Comparison of ENCODE assay signal across 23 cellular contexts in the genomic region with DNA sequence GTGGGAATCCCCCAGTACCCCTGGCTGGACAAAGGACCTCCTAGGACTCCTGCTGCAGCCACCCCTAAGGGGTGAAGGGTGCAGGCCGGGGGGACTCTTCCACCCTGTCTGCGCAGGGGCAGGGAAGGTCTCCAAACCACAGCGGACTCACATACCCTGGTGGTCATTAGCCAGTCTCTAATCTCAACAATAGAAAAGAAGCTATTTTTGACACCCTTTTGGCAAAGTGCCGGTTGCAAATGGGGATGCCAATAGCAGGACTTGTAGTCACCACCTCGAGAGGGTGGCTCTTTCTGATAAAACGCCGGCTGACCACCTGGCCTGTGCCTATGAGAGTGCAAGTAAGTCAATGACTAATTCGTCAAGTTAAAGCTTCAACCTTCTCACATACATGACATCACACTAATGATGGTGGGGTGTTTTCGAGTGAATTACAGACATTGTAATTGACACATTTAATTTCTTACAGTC. TPM values are rescaled to one million over a fixed set of nuclear protein-coding genes. Genes with fewer than 3 reads are reported as not detected.
DNase-seq lines count a peak whose midpoint lies in the region; ATAC-seq, FAIRE-seq and TF ChIP-seq lines count a peak whose summit lies in the region.
"Had no signal": no experiment of that assay in that cellular context is flagged by ENCODE, and none has a peak within 500 bp of the region (broad histone marks: within the 10 kb centered on the region; RNA-seq: fewer than 3 reads in every experiment).

No MANE protein-coding gene starts in this region.

- H3K79me2 ChIP-seq in mammary epithelial cell (ENCODE audit: insufficient read depth, low read length), result no peaks in the 10 kb centered on the region
- no peaks in the 10 kb centered on the region for H3K79me2 ChIP-seq in HepG2 (ENCODE audit: insufficient read depth, low read length)
- H3K79me2 ChIP-seq: parathyroid adenoma had no signal

- H3K27ac ChIP-seq in mammary epithelial cell (ENCODE audit: insufficient read depth, low read depth, low read length) (no peak overlapping the region), HepG2 (ENCODE audit: extremely low read length, insufficient read depth, low read length) (no peak overlapping the region)
- H3K27ac ChIP-seq: parathyroid adenoma had no signal

- no peaks in the 10 kb centered on the region for H3K36me3 ChIP-seq in mammary epithelial cell (ENCODE audit: insufficient read depth, low read length)
- no peaks in the 10 kb centered on the region for H3K36me3 ChIP-seq in HepG2 (replicated peaks in 1 of 2; ENCODE audit: control insufficient read depth in 1 of 2, insufficient read depth in 2 of 2, low read length in 2 of 2)

- H3K4me3 ChIP-seq in mammary epithelial cell (replicated peaks in 1 of 3; ENCODE audit: insufficient read depth in 1 of 3, low read depth in 2 of 3, low read length in 3 of 3) (no peak overlapping the region), HepG2 (replicated peaks in 1 of 3; ENCODE audit: insufficient read depth in 1 of 3, low read depth in 2 of 3, low read length in 3 of 3) (no peak overlapping the region)

- TF ChIP-seq POLR2A in HepG2 (IDR thresholded peaks at IDR 0.05; ENCODE audit: insufficient read depth in 1 of 2, low read depth in 2 of 2, low read length in 2 of 2), result no peak

- ATAC-seq in HepG2, result no peak
- ATAC-seq in GM18907 (IDR thresholded peaks at IDR 0.05; ENCODE audit: unreplicated experiment), result no peak
- ATAC-seq: activated CD4-positive, CD25-positive, alpha-beta regulatory T cell treated with anti-CD3 and anti-CD28 coated beads, Interleukin-2, amount 50 U/mL, for 24 hours; effector memory CD8-positive, alpha-beta T cell had no signal

- no peak for FAIRE-seq in HepG2 (lab: Jason Lieb, UNC)
- FAIRE-seq: bronchial epithelial cell had no signal

- H2AFZ ChIP-seq in mammary epithelial cell (ENCODE audit: low read depth, low read length) (peak overlapping the region; percentile 0), HepG2 (ENCODE audit: low read length) (no peak overlapping the region)
- H2AFZ ChIP-seq: parathyroid adenoma had no signal

- in situ Hi-C loops in Caki2 (cut with HindIII; ENCODE audit: low pct_unique_long_range_greater_than_20kb, low sequenced_read_pairs) (no loop called here), mammary epithelial cell (cut with MboI; ENCODE audit: low sequenced_read_pairs in 2 of 2) (no loop called here), HepG2 (cut with HindIII; ENCODE audit: extremely low pct_ligation_motif_present, low pct_unique_long_range_greater_than_20kb) (loop anchor here (10.0 kb wide), 1 partner anchor 105 kb away; no protein-coding TSS in a partner anchor)

- CTCF ChIA-PET in mammary epithelial cell (lab: Charles Lee; ENCODE audit: low non-redundant PET) (no interaction called here), HepG2 (lab: Yijun Ruan, JAX; ENCODE audit: low intra/inter-chr PET ratio, low total read pairs) (no interaction called here)

- dilution Hi-C loops in mammary epithelial cell (cut with HindIII; ENCODE audit: low sequenced_read_pairs), result loop anchor here (5.0 to 10.0 kb wide), 3 partner anchors 85 to 118 kb away; no protein-coding TSS in a partner anchor

- no peak for TF ChIP-seq RAD21 in HepG2 (CRISPR knock-in tag; IDR thresholded peaks at IDR 0.05)

- POLR2A ChIA-PET in HepG2 (lab: Yijun Ruan, JAX), result interaction anchor here (3.0 to 3.7 kb wide), 2 partner anchors 8 to 13 kb away, joined by 20 to 134 read pairs; no protein-coding TSS in a partner anchor

- no peak for TF ChIP-seq EP300 in HepG2 (IDR thresholded peaks at IDR 0.05; ENCODE audit: low read depth in 2 of 2, low read length in 2 of 2)
- no peak for TF ChIP-seq EP300 in HepG2 (CRISPR knock-in tag; IDR thresholded peaks at IDR 0.05; ENCODE audit: borderline replicate concordance)

- intact Hi-C loops in mammary epithelial cell (cut with micrococcal nuclease), result no loop called here
- intact Hi-C loops in HepG2 (cut with micrococcal nuclease; ENCODE audit: unreplicated experiment), result no loop called here

- WGBS in mammary epithelial cell (ENCODE audit: low coverage, missing lambda C conversion rate), result 40% methylated on average over 9 of the region's 9 CpGs
- WGBS in HepG2 (ENCODE audit: low lambda C conversion rate), result 96% methylated on average over 7 of the region's 9 CpGs

- TF ChIP-seq CTCF in mammary epithelial cell (conservative IDR thresholded peaks at IDR 0.05 in 1 of 2, IDR thresholded peaks at IDR 0.05 in 1 of 2; ENCODE audit: extremely low read depth in 1 of 2, insufficient read depth in 1 of 2, low read depth in 1 of 2, low read length in 2 of 2), result no peak
- TF ChIP-seq CTCF in HepG2 (CRISPR knock-in tag; IDR thresholded peaks at IDR 0.05), result no peak

- BruUV-seq in mammary epithelial cell (replicated peaks; lab: Mats Ljungman, UMichigan) (no TSS peak), HepG2 (replicated peaks; lab: Mats Ljungman, UMichigan) (no TSS peak)

- H3K9me3 ChIP-seq in mammary epithelial cell (replicated peaks; ENCODE audit: insufficient read depth, low read length) (no peaks in the 10 kb centered on the region), HepG2 (ENCODE audit: low read length) (no peaks in the 10 kb centered on the region)

- H4K20me1 ChIP-seq in mammary epithelial cell (ENCODE audit: insufficient read depth, low read length) (no peaks in the 10 kb centered on the region), HepG2 (ENCODE audit: insufficient read depth, low read length) (no peaks in the 10 kb centered on the region)

- H3K4me2 ChIP-seq in mammary epithelial cell (ENCODE audit: insufficient read depth, low read depth, low read length) (no peak overlapping the region), HepG2 (ENCODE audit: low read depth, low read length) (no peak overlapping the region)

- DNase-seq in Caki2 (ENCODE audit: low read depth) (peak; percentile 91), LHCN-M2 (ENCODE audit: low read depth) (peak; percentile 14), mammary epithelial cell (no peak), HepG2 (ENCODE audit: low spot score) (no peak), DMS153 (lab: John Stamatoyannopoulos, UW) (no peak), globus pallidus (ENCODE audit: low spot score) (no peak), SHP77 treated with DMSO at 0.1 percent for 48 hours (lab: John Stamatoyannopoulos, UW) (no peak)
- DNase-seq: activated naive CD4-positive, alpha-beta T cell treated with Interleukin-2 at 50 U/mL for 16 hours; C1 segment of cervical spinal cord; DND-41; effector memory CD8-positive, alpha-beta T cell; HCEC 1CT; islet precursor cell; NCI-H1417 treated with DMSO at 0.1 percent for 48 hours; NCI-H510A treated with DMSO at 0.1 percent for 48 hours; stimulated activated naive CD4-positive, alpha-beta T cell treated with Interleukin-2 at 50 U/mL for 16 hours had no signal

- H3K4me1 ChIP-seq in mammary epithelial cell (ENCODE audit: insufficient read depth, low read length), result no peaks in the 10 kb centered on the region
- peaks cover 78% of the 10 kb centered on the region for H3K4me1 ChIP-seq in HepG2 (ENCODE audit: insufficient read depth, low read length)
- H3K4me1 ChIP-seq: parathyroid adenoma had no signal

- no peak overlapping the region for H3K9ac ChIP-seq in mammary epithelial cell (ENCODE audit: insufficient read depth, low read length)
- H3K9ac ChIP-seq in HepG2 (ENCODE audit: insufficient read depth, low read depth, low read length), result no peak overlapping the region
- H3K9ac ChIP-seq: parathyroid adenoma had no signal

- H3K27me3 ChIP-seq in mammary epithelial cell (ENCODE audit: insufficient read depth, low read length) (no peaks in the 10 kb centered on the region), HepG2 (ENCODE audit: control insufficient read depth in 1 of 2, insufficient read depth in 2 of 2, low read length in 2 of 2) (no peaks in the 10 kb centered on the region)

TF ChIP-seq in HepG2, 621 proteins besides CTCF, POLR2A, EP300 and RAD21 (continues in another document):
- no peak for TF ChIP-seq ZFP82 (CRISPR knock-in tag; IDR thresholded peaks at IDR 0.05; ENCODE audit: borderline replicate concordance)

RNA-seq across cellular contexts. Expression of a gene that starts 23.0 kb away (rescaled TPM):
- total RNA-seq in Caki2 (2014; rRNA removed; shearing (Covaris generic); ENCODE audit: low replicate concordance), result 0.41 TPM in 1 of 2 replicates, not detected in the other
- total RNA-seq in LHCN-M2 (2014; rRNA removed) (not detected in 2 replicates), mammary epithelial cell (1 to 10 TPM in 1 of 2 donors, not detected in 1; 1.2 TPM), HepG2 (2016; rRNA removed; fragmentation: Illumina TruSeq; extraction: Trizol) (0.86 and 0.90 TPM in 2 replicates)
- 0.28 TPM for polyA plus RNA-seq in LHCN-M2 (2012)
- polyA plus RNA-seq in mammary epithelial cell (0.08 TPM), HepG2 (2011; rRNA removed) (1.6 and 1.8 TPM in 2 replicates)
- polyA minus RNA-seq in mammary epithelial cell, result not detected
- total RNA-seq in HepG2 (2016; cell fraction: cytosol; rRNA removed; fragmentation: Illumina TruSeq; extraction: Trizol; ENCODE audit: low read depth), result 0.51 and 0.79 TPM in 2 replicates
- 0.28 and 1.4 TPM in 2 replicates for total RNA-seq in HepG2 (2016; cell fraction: insoluble cytoplasmic fraction; rRNA removed; fragmentation: Illumina TruSeq; extraction: Trizol)
- total RNA-seq in HepG2 (2016; cell fraction: membrane; rRNA removed; fragmentation: Illumina TruSeq; extraction: Trizol), result 0.34 and 0.46 TPM in 2 replicates
- 1.9 and 2.2 TPM in 2 replicates for total RNA-seq in HepG2 (2016; cell fraction: nucleus; rRNA removed; fragmentation: Illumina TruSeq; extraction: Trizol)
- polyA plus RNA-seq in HepG2 (2011; cell fraction: cytosol; rRNA removed), result 0.98 and 1.4 TPM in 2 replicates
- polyA plus RNA-seq in HepG2 (2011; cell fraction: nucleus; rRNA removed), result 8.8 and 9.2 TPM in 2 replicates
- polyA plus RNA-seq in HepG2 (2012), result 3.3 and 4.0 TPM in 2 replicates
- polyA plus RNA-seq in HepG2 (2016; cell fraction: cytosol; fragmentation: Illumina TruSeq; extraction: Trizol; ENCODE audit: low read depth), result 0.34 and 0.66 TPM in 2 replicates
- polyA plus RNA-seq in HepG2 (2016; cell fraction: insoluble cytoplasmic fraction; fragmentation: Illumina TruSeq; extraction: Trizol; ENCODE audit: low read depth), result 1.1 and 1.3 TPM in 2 replicates
- 0.31 and 1.2 TPM in 2 replicates for polyA plus RNA-seq in HepG2 (2016; cell fraction: membrane; fragmentation: Illumina TruSeq; extraction: Trizol; ENCODE audit: low read depth)
- 2.7 and 3.1 TPM in 2 replicates for polyA plus RNA-seq in HepG2 (2016; cell fraction: nucleus; fragmentation: Illumina TruSeq; extraction: Trizol; ENCODE audit: insufficient read depth, low read depth)
- polyA minus RNA-seq in HepG2 (2011; rRNA and poly(A)+ RNA removed; ENCODE audit: low replicate concordance), result 2.5 and 3.0 TPM in 2 replicates
- 0.89 and 1.5 TPM in 2 replicates for polyA minus RNA-seq in HepG2 (2011; cell fraction: cytosol; rRNA and poly(A)+ RNA removed)
- polyA minus RNA-seq in HepG2 (2011; cell fraction: nucleus; rRNA and poly(A)+ RNA removed), result 6.1 and 6.3 TPM in 2 replicates
- total RNA-seq: glomerular endothelial cell, mucosa of gallbladder, ureter had no signal

Comparison
In these comparisons a context has a peak if more than half of its experiments do, and no peak if none do; other contexts are left out.
1. DNase-seq: peak in Caki2 (single experiment) and LHCN-M2 (single experiment); none in mammary epithelial cell (single experiment), HepG2 (single experiment), DMS153 (single experiment), globus pallidus (single experiment) and SHP77 treated with DMSO at 0.1 percent for 48 hours (single experiment).